In genomic region chr17:72656114-72656763, GRCh38 we compare ENCODE assay signal across 1 cellular context.
TF ChIP-seq lines count a peak whose summit lies in the region.

No MANE protein-coding gene starts in this region.

TF ChIP-seq in A549, 52 proteins besides CTCF, POLR2A, EP300 and RAD21:
- TF ChIP-seq HOXB13 (CRISPR knock-in tag; IDR thresholded peaks at IDR 0.05; ENCODE audit: low read depth) = no peak
- TF ChIP-seq ZSCAN20 (CRISPR knock-in tag; IDR thresholded peaks at IDR 0.05) = no peak
- TF ChIP-seq PBX3 (IDR thresholded peaks at IDR 0.05) = no peak
- no peak for TF ChIP-seq GATA3 (IDR thresholded peaks at IDR 0.05; ENCODE audit: borderline replicate concordance)
- no peak for TF ChIP-seq EHF (CRISPR knock-in tag; IDR thresholded peaks at IDR 0.05)
- no peak for TF ChIP-seq JUNB (IDR thresholded peaks at IDR 0.05)
- TF ChIP-seq REST (IDR thresholded peaks at IDR 0.05) = no peak
- TF ChIP-seq ESRRA (IDR thresholded peaks at IDR 0.05; ENCODE audit: borderline replicate concordance, low read length) = no peak
